ENCODE assay signal across 21 cellular contexts in genomic region chr18:62386616-62387015, GRCh38.
DNase-seq lines count a peak whose midpoint lies in the region; ATAC-seq and TF ChIP-seq lines count a peak whose summit lies in the region.
"Had no signal": no experiment of that assay in that cellular context is flagged by ENCODE, and none has a peak within 500 bp of the region (broad histone marks: within the 10 kb centered on the region; RNA-seq: fewer than 3 reads in every experiment).

No MANE protein-coding gene starts in this region.

- H3K4me2 ChIP-seq in GM23338: peak overlapping the region; percentile 37
- H3K4me2 ChIP-seq: A549, BLaER1 had no signal

- H3K27ac Mint-ChIP-seq in GM23338: peak overlapping the region; percentile 69
- H3K27ac Mint-ChIP-seq: CD14-positive monocyte; CD4-positive, alpha-beta memory T cell; IgD-negative memory B cell had no signal

- no peaks in the 10 kb centered on the region for H3K79me2 ChIP-seq in GM23338 (replicated peaks; ENCODE audit: insufficient read depth)

- DNase-seq in GM23338 (ENCODE audit: low spot score) (no peak), dermis microvascular lymphatic vessel endothelial cell (ENCODE audit: low read depth in 2 of 2) (peak; percentile 33 to 58), left kidney (ENCODE audit: low read depth, low spot score) (peak; percentile 47), upper lobe of right lung (no peak), iPS-NIHi7 (ENCODE audit: extremely low spot score) (no peak), NCI-H146 (lab: John Stamatoyannopoulos, UW) (no peak), left lung (no peak)
- DNase-seq: AML-193; CD4-positive, alpha-beta memory T cell; DMS153; DMS79; GDM1; GM23248 had no signal

- TF ChIP-seq CTCF in GM23338 (conservative IDR thresholded peaks at IDR 0.05; ENCODE audit: low read depth in 2 of 2) (no peak), upper lobe of right lung (IDR thresholded peaks at IDR 0.05) (no peak), left lung (IDR thresholded peaks at IDR 0.05) (no peak)

- no peaks in the 10 kb centered on the region for H4K20me1 ChIP-seq in GM23338 (replicated peaks; ENCODE audit: insufficient read depth)
- H4K20me1 ChIP-seq: BLaER1 had no signal

- H3K4me1 ChIP-seq in GM23338 (ENCODE audit: insufficient read depth) (peaks cover 21% of the 10 kb centered on the region), HUES64 (ENCODE audit: insufficient read depth, low read length) (peaks cover 17% of the 10 kb centered on the region), upper lobe of right lung (no peaks in the 10 kb centered on the region), left lung (no peaks in the 10 kb centered on the region)

- H3K4me3 ChIP-seq in GM23338 (no peak overlapping the region), HUES64 (ENCODE audit: low read length) (no peak overlapping the region), upper lobe of right lung (no peak overlapping the region), left lung (no peak overlapping the region)
- H3K4me3 ChIP-seq: A549, BLaER1, GM23248 had no signal

- H3K36me3 Mint-ChIP-seq in GM23338 (ENCODE audit: low read depth): peaks cover 28% of the 10 kb centered on the region
- H3K36me3 Mint-ChIP-seq: CD14-positive monocyte; CD4-positive, alpha-beta memory T cell had no signal

- H3K9me3 Mint-ChIP-seq in GM23338: peaks cover 12% of the 10 kb centered on the region

- H3K27me3 Mint-ChIP-seq in GM23338 (ENCODE audit: insufficient read depth, low read depth, poor library complexity): peaks cover 5% of the 10 kb centered on the region

- peaks cover 9% of the 10 kb centered on the region; the same call in 1 of the 2 replicates for H3K9me3 ChIP-seq in HUES64 (ENCODE audit: insufficient read depth, low read depth, low read length)
- H3K9me3 ChIP-seq in upper lobe of right lung: no peaks in the 10 kb centered on the region
- H3K9me3 ChIP-seq in left lung: peaks cover 0 to 3% of the 10 kb centered on the region in 2 donors
- H3K9me3 ChIP-seq: A549, BLaER1 had no signal

- no peak overlapping the region for H3K4me3 Mint-ChIP-seq in GM23338
- H3K4me3 Mint-ChIP-seq: CD14-positive monocyte; CD4-positive, alpha-beta memory T cell; IgD-negative memory B cell had no signal

- H3K9me2 ChIP-seq in GM23338 (ENCODE audit: insufficient read depth): peaks cover 8% of the 10 kb centered on the region; the same call in 1 of the 2 replicates

- no peak overlapping the region for H2AFZ ChIP-seq in GM23338
- H2AFZ ChIP-seq: GM23248 had no signal

- WGBS in HUES64: 77% methylated on average over 4 of the region's 5 CpGs

- H3K9ac ChIP-seq in HUES64 (ENCODE audit: low read depth, low read length): no peak overlapping the region
- H3K9ac ChIP-seq: BLaER1, GM23248 had no signal

- ATAC-seq in GM23338: no peak
- ATAC-seq in upper lobe of right lung: no peak
- no peak for ATAC-seq in left lung
- ATAC-seq: A549, HepG2 had no signal

- H3K36me3 ChIP-seq in GM23338 (ENCODE audit: insufficient read depth) (no peaks in the 10 kb centered on the region; the same call in 1 of the 2 replicates), HUES64 (ENCODE audit: insufficient read depth, low read length) (no peaks in the 10 kb centered on the region), upper lobe of right lung (no peaks in the 10 kb centered on the region), left lung (no peaks in the 10 kb centered on the region)
- H3K36me3 ChIP-seq: BLaER1 had no signal

- H3K27ac ChIP-seq in GM23338 (ENCODE audit: low read depth) (peak overlapping the region; percentile 61), HUES64 (ENCODE audit: low read depth, low read length) (peak overlapping the region; percentile 3; the same call in 1 of the 2 replicates), upper lobe of right lung (no peak overlapping the region), left lung (no peak overlapping the region)
- H3K27ac ChIP-seq: 22Rv1, A549, BLaER1, GM23248, HL-60 had no signal

- no peaks in the 10 kb centered on the region for H3K27me3 ChIP-seq in GM23338 (ENCODE audit: insufficient read depth)
- no peaks in the 10 kb centered on the region for H3K27me3 ChIP-seq in HUES64 (ENCODE audit: insufficient read depth, low read length)
- no peaks in the 10 kb centered on the region for H3K27me3 ChIP-seq in upper lobe of right lung
- peaks cover 0 to 11% of the 10 kb centered on the region in 2 donors for H3K27me3 ChIP-seq in left lung
- H3K27me3 ChIP-seq: BLaER1 had no signal

- intact Hi-C loops in upper lobe of right lung (cut with DNase I): no loop called here
- intact Hi-C loops in left lung (cut with DNase I): no loop called here

- peaks cover 31% of the 10 kb centered on the region for H3K4me1 Mint-ChIP-seq in GM23338
- H3K4me1 Mint-ChIP-seq: CD4-positive, alpha-beta memory T cell; IgD-negative memory B cell had no signal

- H3F3A ChIP-seq in GM23338 (replicated peaks; ENCODE audit: low read depth): no peaks in the 10 kb centered on the region

TF ChIP-seq in GM23338, 12 proteins besides CTCF, POLR2A, EP300 and RAD21 (continues in another document):
- TF ChIP-seq EZH2phosphoT487 (IDR thresholded peaks at IDR 0.05; ENCODE audit: unreplicated experiment) (no peak), STAT1 (IDR thresholded peaks at IDR 0.05; ENCODE audit: unreplicated experiment) (no peak), NANOG (IDR thresholded peaks at IDR 0.05; ENCODE audit: borderline replicate concordance) (no peak), ZNF331 (CRISPR knock-in tag; IDR thresholded peaks at IDR 0.05; ENCODE audit: low read depth) (no peak), ZNF462 (CRISPR knock-in tag; IDR thresholded peaks at IDR 0.05) (no peak), ZNF114 (CRISPR knock-in tag; IDR thresholded peaks at IDR 0.05) (no peak), ETS1 (IDR thresholded peaks at IDR 0.05) (no peak), CREB1 (CRISPR knock-in tag; IDR thresholded peaks at IDR 0.05; ENCODE audit: low read depth) (no peak), EZH2 (IDR thresholded peaks at IDR 0.05; ENCODE audit: low read depth, unreplicated experiment) (no peak)

Comparison
In these comparisons a context has a peak if more than half of its experiments do, and no peak if none do; other contexts are left out.
1. DNase-seq: peak in dermis microvascular lymphatic vessel endothelial cell (2 of 2) and left kidney (single experiment); none in GM23338 (single experiment), upper lobe of right lung (single experiment), iPS-NIHi7 (single experiment), NCI-H146 (single experiment) and left lung (0 of 2).
2. H3K27ac ChIP-seq: peak in GM23338 (single experiment) and HUES64 (single experiment); none in upper lobe of right lung (single experiment) and left lung (0 of 2).